ENCODE assay signal across 9 cellular contexts in genomic region chr12:39441189-39441962, GRCh38. TPM values are rescaled to one million over a fixed set of nuclear protein-coding genes. Genes with fewer than 3 reads are reported as not detected.
A peak's percentile ranks its signal among the peaks of the same experiment; 100 is the strongest.
DNase-seq lines count a peak whose midpoint lies in the region; ATAC-seq, FAIRE-seq and TF ChIP-seq lines count a peak whose summit lies in the region.
"Had no signal": no experiment of that assay in that cellular context is flagged by ENCODE, and none has a peak within 500 bp of the region (broad histone marks: within the 10 kb centered on the region; RNA-seq: fewer than 3 reads in every experiment).

No MANE protein-coding gene starts in this region.

- H3K4me1 ChIP-seq in keratinocyte (ENCODE audit: control insufficient read depth, extremely low read depth, insufficient read depth, low read length) = peaks cover 15% of the 10 kb centered on the region

- H3K27ac Mint-ChIP-seq in activated CD8-positive, alpha-beta memory T cell treated with anti-CD3 and anti-CD28 coated beads, Interleukin-2, amount 10 ng/mL, durations not matched to agents 7 days and 5 days = peak overlapping the region; percentile 93
- no peak overlapping the region for H3K27ac Mint-ChIP-seq in activated T-helper 2 cell treated with anti-CD3 and anti-CD28 coated beads, Interferon-gamma antibody, Interleukin-2, Interleukin-4, amounts not matched to agents 10 μg/mL and 5 μg/mL and 100 μg/mL, durations not matched to agents 14 hours and 24 hours and 36 hours

- H3K27me3 Mint-ChIP-seq in activated CD8-positive, alpha-beta memory T cell treated with anti-CD3 and anti-CD28 coated beads, Interleukin-2, amount 10 ng/mL, durations not matched to agents 7 days and 5 days = no peaks in the 10 kb centered on the region
- peaks cover 3% of the 10 kb centered on the region for H3K27me3 Mint-ChIP-seq in activated T-helper 2 cell treated with anti-CD3 and anti-CD28 coated beads, Interferon-gamma antibody, Interleukin-2, Interleukin-4, amounts not matched to agents 10 μg/mL and 5 μg/mL and 100 μg/mL, durations not matched to agents 14 hours and 24 hours and 36 hours (ENCODE audit: low read depth)

- H3K9me3 Mint-ChIP-seq in activated CD8-positive, alpha-beta memory T cell treated with anti-CD3 and anti-CD28 coated beads, Interleukin-2, amount 10 ng/mL, durations not matched to agents 7 days and 5 days (ENCODE audit: low read depth) = no peaks in the 10 kb centered on the region
- H3K9me3 Mint-ChIP-seq in activated T-helper 2 cell treated with anti-CD3 and anti-CD28 coated beads, Interferon-gamma antibody, Interleukin-2, Interleukin-4, amounts not matched to agents 10 μg/mL and 5 μg/mL and 100 μg/mL, durations not matched to agents 14 hours and 24 hours and 36 hours = no peaks in the 10 kb centered on the region

- CTCF ChIA-PET in activated CD8-positive, alpha-beta memory T cell treated with anti-CD3 and anti-CD28 coated beads, Interleukin-2, amount 10 ng/mL, durations not matched to agents 7 days and 5 days (lab: Charles Lee) = interaction anchor here (0.9 to 2.2 kb wide), 3 partner anchors 81 to 178 kb away, joined by 4 to 6 read pairs (median 6); partner anchors contain the start of gene ABCD2

- peaks cover 1% of the 10 kb centered on the region for H3K36me3 Mint-ChIP-seq in activated CD8-positive, alpha-beta memory T cell treated with anti-CD3 and anti-CD28 coated beads, Interleukin-2, amount 10 ng/mL, durations not matched to agents 7 days and 5 days
- no peaks in the 10 kb centered on the region for H3K36me3 Mint-ChIP-seq in activated T-helper 2 cell treated with anti-CD3 and anti-CD28 coated beads, Interferon-gamma antibody, Interleukin-2, Interleukin-4, amounts not matched to agents 10 μg/mL and 5 μg/mL and 100 μg/mL, durations not matched to agents 14 hours and 24 hours and 36 hours (ENCODE audit: low read depth)

- no peaks in the 10 kb centered on the region for H3K27me3 ChIP-seq in keratinocyte (ENCODE audit: control insufficient read depth, extremely low read depth, insufficient read depth, low read length)

- peak overlapping the region; percentile 85 for H3K4me2 ChIP-seq in keratinocyte (ENCODE audit: control insufficient read depth, extremely low read depth, insufficient read depth, low read depth, low read length)

- H3K4me3 Mint-ChIP-seq in activated CD8-positive, alpha-beta memory T cell treated with anti-CD3 and anti-CD28 coated beads, Interleukin-2, amount 10 ng/mL, durations not matched to agents 7 days and 5 days = peak overlapping the region; percentile 83
- H3K4me3 Mint-ChIP-seq in activated T-helper 2 cell treated with anti-CD3 and anti-CD28 coated beads, Interferon-gamma antibody, Interleukin-2, Interleukin-4, amounts not matched to agents 10 μg/mL and 5 μg/mL and 100 μg/mL, durations not matched to agents 14 hours and 24 hours and 36 hours (ENCODE audit: low read depth) = peak overlapping the region; percentile 90

- peak overlapping the region; percentile 81 to 90 (median 82) for H3K4me3 ChIP-seq in keratinocyte (ENCODE audit: control insufficient read depth in 2 of 3, extremely low read depth in 1 of 3, insufficient read depth in 2 of 3, low read depth in 1 of 3, low read length in 3 of 3)

- DNase-seq in activated CD8-positive, alpha-beta memory T cell treated with anti-CD3 and anti-CD28 coated beads, Interleukin-2, amount 10 ng/mL, durations not matched to agents 7 days and 5 days = no peak
- DNase-seq in activated CD8-positive, alpha-beta memory T cell treated with anti-CD3 and anti-CD28 coated beads, Interleukin-2, amount 50 U/mL, for 48 hours = no peak
- no peak for DNase-seq in activated T-helper 2 cell treated with anti-CD3 and anti-CD28 coated beads, Interferon-gamma antibody, Interleukin-2, Interleukin-4, amounts not matched to agents 10 μg/mL and 5 μg/mL and 100 μg/mL, durations not matched to agents 14 hours and 24 hours and 36 hours (ENCODE audit: low spot score)
- DNase-seq in keratinocyte (ENCODE audit: low read depth, low spot score) = no peak
- DNase-seq in substantia nigra (lab: John Stamatoyannopoulos, UW) = no peak
- no peak for DNase-seq in Ammon's horn (ENCODE audit: low spot score)
- DNase-seq in NCI-H1436 treated with DMSO at 0.1 percent for 48 hours (lab: John Stamatoyannopoulos, UW) = no peak

- ATAC-seq in activated CD8-positive, alpha-beta memory T cell treated with anti-CD3 and anti-CD28 coated beads, Interleukin-2, amount 10 ng/mL, durations not matched to agents 7 days and 5 days = no peak
- no peak for ATAC-seq in HG02973 (IDR thresholded peaks at IDR 0.05; ENCODE audit: unreplicated experiment)

- H3K79me2 ChIP-seq in keratinocyte (ENCODE audit: control insufficient read depth, insufficient read depth, low read length) = peaks cover 37% of the 10 kb centered on the region

- intact Hi-C loops in activated T-helper 2 cell treated with anti-CD3 and anti-CD28 coated beads, Interferon-gamma antibody, Interleukin-2, Interleukin-4, amounts not matched to agents 10 μg/mL and 5 μg/mL and 100 μg/mL, durations not matched to agents 14 hours and 24 hours and 36 hours (cut with micrococcal nuclease) = loop anchor here (5.0 to 10.0 kb wide), 5 partner anchors 34 to 1124 kb away; partner anchors contain the start of genes ALG10B and SLC2A13

- dilution Hi-C loops in keratinocyte (cut with MboI; ENCODE audit: extremely low pct_ligation_motif_present, low sequenced_read_pairs) = no loop called here

- no peak for FAIRE-seq in keratinocyte (lab: Jason Lieb, UNC)

- peak overlapping the region; percentile 79 for H3K9ac ChIP-seq in keratinocyte (ENCODE audit: control insufficient read depth, extremely low read depth, insufficient read depth, low read length)

- H3K36me3 ChIP-seq in keratinocyte (ENCODE audit: control insufficient read depth in 2 of 2, extremely low read depth in 1 of 2, insufficient read depth in 2 of 2, low read length in 2 of 2) = no peaks in the 10 kb centered on the region
- H3K36me3 ChIP-seq: SJSA1 had no signal

- no peak for TF ChIP-seq CTCF in keratinocyte (optimal IDR thresholded peaks at IDR 0.05 in 1 of 3, IDR thresholded peaks at IDR 0.05 in 1 of 3, conservative IDR thresholded peaks at IDR 0.05 in 1 of 3; ENCODE audit: extremely low read depth in 1 of 3, insufficient read depth in 2 of 3, low read length in 3 of 3)

- H3K4me1 Mint-ChIP-seq in activated CD8-positive, alpha-beta memory T cell treated with anti-CD3 and anti-CD28 coated beads, Interleukin-2, amount 10 ng/mL, durations not matched to agents 7 days and 5 days = peaks cover 28% of the 10 kb centered on the region
- H3K4me1 Mint-ChIP-seq in activated T-helper 2 cell treated with anti-CD3 and anti-CD28 coated beads, Interferon-gamma antibody, Interleukin-2, Interleukin-4, amounts not matched to agents 10 μg/mL and 5 μg/mL and 100 μg/mL, durations not matched to agents 14 hours and 24 hours and 36 hours (ENCODE audit: low read depth) = peaks cover 26% of the 10 kb centered on the region

- H3K27ac ChIP-seq in keratinocyte (ENCODE audit: control insufficient read depth, insufficient read depth, low read length) (peak overlapping the region; percentile 72), substantia nigra (ENCODE audit: low read depth, low read length, poor library complexity, severe bottlenecking) (peak overlapping the region; percentile 97)
- H3K27ac ChIP-seq: SJSA1 had no signal

- H2AFZ ChIP-seq in keratinocyte (ENCODE audit: control insufficient read depth, low read length) = peak overlapping the region; percentile 46

- no peaks in the 10 kb centered on the region for H3K9me3 ChIP-seq in keratinocyte (ENCODE audit: control insufficient read depth, low read depth, low read length)
- H3K9me3 ChIP-seq: SJSA1 had no signal

- H3K9me1 ChIP-seq in keratinocyte (ENCODE audit: control insufficient read depth, extremely low read depth, insufficient read depth, low read length) = no peaks in the 10 kb centered on the region

- H4K20me1 ChIP-seq in keratinocyte (ENCODE audit: control insufficient read depth, extremely low read depth, insufficient read depth, low read length) = no peaks in the 10 kb centered on the region

RNA-seq across cellular contexts. Expression of gene KIF21A, which starts 1.5 kb away (rescaled TPM):
- total RNA-seq in activated CD8-positive, alpha-beta memory T cell treated with anti-CD3 and anti-CD28 coated beads, Interleukin-2, amount 10 ng/mL, durations not matched to agents 7 days and 5 days = 10 to 100 TPM; 22.8 to 33.6 TPM
- total RNA-seq in activated T-helper 2 cell treated with anti-CD3 and anti-CD28 coated beads, Interferon-gamma antibody, Interleukin-2, Interleukin-4, amounts not matched to agents 10 μg/mL and 5 μg/mL and 100 μg/mL, durations not matched to agents 14 hours and 24 hours and 36 hours = 35.0 and 35.6 TPM in 2 replicates
- 17.2 to 27.5 TPM (median 21.1 TPM) in 3 replicates for polyA plus RNA-seq in keratinocyte
- 45.3 TPM for polyA plus RNA-seq in keratinocyte (2011; ENCODE audit: low read depth)
- polyA plus RNA-seq in keratinocyte (2011; cell fraction: cytosol; rRNA removed) = 11.9 and 20.9 TPM in 2 replicates
- polyA plus RNA-seq in keratinocyte (2011; cell fraction: nucleus; rRNA removed) = 25.6 and 35.9 TPM in 2 replicates
- 18.3 and 23.1 TPM in 2 replicates for polyA plus RNA-seq in keratinocyte (2012; ENCODE audit: low replicate concordance)
- polyA minus RNA-seq in keratinocyte = 10.2 to 56.7 TPM (median 27.9 TPM) in 3 replicates
- polyA minus RNA-seq in keratinocyte (2011; cell fraction: cytosol; rRNA and poly(A)+ RNA removed) = 10.6 TPM
- 40.2 and 76.2 TPM in 2 replicates for polyA minus RNA-seq in keratinocyte (2011; cell fraction: nucleus; rRNA and poly(A)+ RNA removed)
